9 cellular contexts compared by ENCODE assay signal in genomic region chrX:125203379-125203736, GRCh38.
DNase-seq lines count a peak whose midpoint lies in the region; ATAC-seq and TF ChIP-seq lines count a peak whose summit lies in the region.
"Had no signal": no experiment of that assay in that cellular context is flagged by ENCODE, and none has a peak within 500 bp of the region (broad histone marks: within the 10 kb centered on the region; RNA-seq: fewer than 3 reads in every experiment).

No MANE protein-coding gene starts in this region.

- H4K20me1 ChIP-seq in neural cell (ENCODE audit: insufficient read depth) = no peaks in the 10 kb centered on the region

- TF ChIP-seq RAD21 in neural cell (conservative IDR thresholded peaks at IDR 0.05) = no peak

- H3K4me3 ChIP-seq in A673 (ENCODE audit: low read depth, low read length, poor library complexity, severe bottlenecking) (peak overlapping the region; percentile 72), H7 (ENCODE audit: insufficient read depth, low read depth, low read length) (peak overlapping the region; percentile 72), coronary artery (peak overlapping the region; percentile 71), neural cell (ENCODE audit: low read length) (peak overlapping the region; percentile 84)

- no peak for TF ChIP-seq EP300 in neural cell (conservative IDR thresholded peaks at IDR 0.05; ENCODE audit: poor library complexity, severe bottlenecking)

- no peaks in the 10 kb centered on the region for H3K79me2 ChIP-seq in neural cell (replicated peaks; ENCODE audit: insufficient read depth, low read length)

- H3K9ac ChIP-seq in neural cell (ENCODE audit: low read length) = peak overlapping the region; percentile 68

- ATAC-seq in HG02938 (IDR thresholded peaks at IDR 0.05; ENCODE audit: unreplicated experiment) = no peak

- peaks cover 21% of the 10 kb centered on the region for H3K4me1 ChIP-seq in A673 (ENCODE audit: insufficient read depth, low read length, poor library complexity, severe bottlenecking)

- no peaks in the 10 kb centered on the region for H3K9me2 ChIP-seq in neural cell (ENCODE audit: insufficient read depth, low read length)

- H3K36me3 ChIP-seq in A673 (ENCODE audit: insufficient read depth, low read length, poor library complexity, severe bottlenecking) = no peaks in the 10 kb centered on the region
- no peaks in the 10 kb centered on the region for H3K36me3 ChIP-seq in H7 (replicated peaks; ENCODE audit: control insufficient read depth, insufficient read depth, low read length)
- H3K36me3 ChIP-seq in neural cell (ENCODE audit: insufficient read depth, low read length) = no peaks in the 10 kb centered on the region

- intact Hi-C loops in A673 (cut with micrococcal nuclease; ENCODE audit: unreplicated experiment) = loop anchor here (2.0 to 10.0 kb wide), 2 partner anchors 71 to 799 kb away; no protein-coding TSS in a partner anchor

- H2AFZ ChIP-seq in neural cell (ENCODE audit: low read depth, low read length) = no peak overlapping the region

- peak; percentile 17 for DNase-seq in A673 (ENCODE audit: low spot score)
- peak; percentile 45 for DNase-seq in H7
- no peak for DNase-seq in coronary artery (ENCODE audit: low spot score)
- no peak for DNase-seq in Kasumi-1 (lab: John Stamatoyannopoulos, UW)
- no peak for DNase-seq in T-helper 9 cell
- DNase-seq in A172 (ENCODE audit: low spot score) = no peak
- DNase-seq: stimulated activated CD4-positive, alpha-beta T cell treated with anti-CD3 and anti-CD28 coated beads, Interleukin-4, amount 100 ng/mL, for 4 hours had no signal

- no peaks in the 10 kb centered on the region for H3K9me3 ChIP-seq in A673 (ENCODE audit: low read depth, low read length, poor library complexity, severe bottlenecking)
- no peaks in the 10 kb centered on the region for H3K9me3 ChIP-seq in neural cell (ENCODE audit: low read length)

- no peaks in the 10 kb centered on the region for H3F3A ChIP-seq in neural cell (ENCODE audit: insufficient read depth, low read length, poor library complexity, severe bottlenecking)

- H3K27me3 ChIP-seq in A673 (replicated peaks; ENCODE audit: insufficient read depth, low read depth, low read length, poor library complexity) = no peaks in the 10 kb centered on the region
- peaks cover 30% of the 10 kb centered on the region for H3K27me3 ChIP-seq in H7 (ENCODE audit: control insufficient read depth, insufficient read depth, low read length)
- peaks cover 30% of the 10 kb centered on the region for H3K27me3 ChIP-seq in neural cell (ENCODE audit: insufficient read depth, low read depth, low read length)

- peak overlapping the region; percentile 76 for H3K27ac ChIP-seq in A673 (ENCODE audit: low read depth, low read length, poor library complexity, severe bottlenecking)
- peak overlapping the region; percentile 17 to 79 for H3K27ac ChIP-seq in coronary artery
- H3K27ac ChIP-seq in neural cell (ENCODE audit: low read length) = no peak overlapping the region

- CTCF ChIA-PET in A673 (lab: Charles Lee) = no interaction called here

- BruUV-seq in A673 (replicated peaks; lab: Mats Ljungman, UMichigan) = no TSS peak

- H3K4me2 ChIP-seq in neural cell (ENCODE audit: low read length) = no peak overlapping the region

- TF ChIP-seq CTCF in A673 (conservative IDR thresholded peaks at IDR 0.05; ENCODE audit: low read depth, low read length) (no peak), coronary artery (IDR thresholded peaks at IDR 0.05) (no peak), neural cell (IDR thresholded peaks at IDR 0.05; ENCODE audit: poor library complexity, severe bottlenecking) (no peak)

- POLR2A ChIA-PET in A673 (lab: Charles Lee; ENCODE audit: low non-redundant PET) = no interaction called here

TF ChIP-seq in neural cell, 6 proteins besides CTCF, POLR2A, EP300 and RAD21:
- TF ChIP-seq SMC3 (conservative IDR thresholded peaks at IDR 0.05; ENCODE audit: poor library complexity) = no peak
- TF ChIP-seq POLR2AphosphoS5 (IDR thresholded peaks at IDR 0.05) = no peak
- no peak for TF ChIP-seq TAF1 (IDR thresholded peaks at IDR 0.05; ENCODE audit: low read depth)
- TF ChIP-seq EZH2 (IDR thresholded peaks at IDR 0.05; ENCODE audit: borderline replicate concordance, insufficient read depth, low read length, poor library complexity, severe bottlenecking) = no peak
- no peak for TF ChIP-seq MXI1 (conservative IDR thresholded peaks at IDR 0.05; ENCODE audit: poor library complexity, severe bottlenecking)
- no peak for TF ChIP-seq REST (IDR thresholded peaks at IDR 0.05; ENCODE audit: borderline replicate concordance)

Comparison
In these comparisons a context has a peak if more than half of its experiments do, and no peak if none do; other contexts are left out.
1. DNase-seq: peak in A673 (single experiment) and H7 (single experiment); none in coronary artery (single experiment), Kasumi-1 (0 of 2), T-helper 9 cell (single experiment) and A172 (single experiment).
2. Peak in every context shown above with its lines, with median percentiles within 50 percentile points of each other: H3K4me3 ChIP-seq.